8 cellular contexts compared by ENCODE assay signal in genomic region chr1:96721382-96722160, GRCh38.
DNase-seq lines count a peak whose midpoint lies in the region; ATAC-seq and TF ChIP-seq lines count a peak whose summit lies in the region.

A gene with protein sequence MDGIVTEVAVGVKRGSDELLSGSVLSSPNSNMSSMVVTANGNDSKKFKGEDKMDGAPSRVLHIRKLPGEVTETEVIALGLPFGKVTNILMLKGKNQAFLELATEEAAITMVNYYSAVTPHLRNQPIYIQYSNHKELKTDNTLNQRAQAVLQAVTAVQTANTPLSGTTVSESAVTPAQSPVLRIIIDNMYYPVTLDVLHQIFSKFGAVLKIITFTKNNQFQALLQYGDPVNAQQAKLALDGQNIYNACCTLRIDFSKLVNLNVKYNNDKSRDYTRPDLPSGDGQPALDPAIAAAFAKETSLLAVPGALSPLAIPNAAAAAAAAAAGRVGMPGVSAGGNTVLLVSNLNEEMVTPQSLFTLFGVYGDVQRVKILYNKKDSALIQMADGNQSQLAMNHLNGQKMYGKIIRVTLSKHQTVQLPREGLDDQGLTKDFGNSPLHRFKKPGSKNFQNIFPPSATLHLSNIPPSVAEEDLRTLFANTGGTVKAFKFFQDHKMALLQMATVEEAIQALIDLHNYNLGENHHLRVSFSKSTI (plus strand): TSS chr1:96721784. CDS start chr1:96721865, 81 bp downstream.

- ATAC-seq in GM18870 (IDR thresholded peaks at IDR 0.05; ENCODE audit: unreplicated experiment): peak; percentile 86
- peak; percentile 93 for ATAC-seq in HG03103 (IDR thresholded peaks at IDR 0.05; ENCODE audit: low read depth, unreplicated experiment)

- H3K4me3 ChIP-seq in cardiac fibroblast (replicated peaks in 1 of 2; ENCODE audit: low read depth in 2 of 2, low read length in 2 of 2): peak within 1 kb of the TSS; percentile 88 to 95

- no peak for TF ChIP-seq CTCF in cardiac fibroblast (IDR thresholded peaks at IDR 0.05; ENCODE audit: low read depth, low read length)

- peak; percentile 84 for DNase-seq in AG08395 (ENCODE audit: low spot score)
- DNase-seq in NCI-H2196 treated with DMSO at 0.1 percent for 48 hours (lab: John Stamatoyannopoulos, UW; ENCODE audit: unreplicated experiment): peak; percentile 70
- DNase-seq in activated CD4-positive, CD25-positive, alpha-beta regulatory T cell (lab: John Stamatoyannopoulos, UW): peak; percentile 61 to 67 (median 64)
- DNase-seq in cardiac fibroblast (ENCODE audit: low read depth in 2 of 2): peak; percentile 71 to 85
- DNase-seq in iris pigment epithelial cell (ENCODE audit: low read depth): peak; percentile 74
- peak; percentile 78 for DNase-seq in stimulated activated CD4-positive, alpha-beta T cell treated with anti-CD3 and anti-CD28 coated beads, Interleukin-12 subunit alpha, Interleukin-12 subunit beta, amount 100 ng/mL, for 4 hours

Comparison
In these comparisons a context has a peak if more than half of its experiments do, and no peak if none do; other contexts are left out.
1. Peak in every context shown above with its lines: DNase-seq, ATAC-seq and H3K4me3 ChIP-seq.